Comparison of ENCODE assay signal across 24 cellular contexts in genomic region chrX:96771500-96771899, GRCh38.
"Had no signal": no experiment of that assay in that cellular context is flagged by ENCODE, and none has a peak within 500 bp of the region (broad histone marks: within the 10 kb centered on the region; RNA-seq: fewer than 3 reads in every experiment).

No MANE protein-coding gene starts in this region.

- H3K4me1 ChIP-seq: adrenal gland had no signal

- H3K27ac ChIP-seq: adrenal gland, WERI-Rb-1 had no signal

- H3K4me1 Mint-ChIP-seq: activated naive CD8-positive, alpha-beta T cell treated with anti-CD3 and anti-CD28 coated beads, Interleukin-2, amount 10 ng/mL, durations not matched to agents 7 days and 5 days; central memory CD8-positive, alpha-beta T cell; T-cell had no signal

- H3K27me3 Mint-ChIP-seq: activated naive CD8-positive, alpha-beta T cell treated with anti-CD3 and anti-CD28 coated beads, Interleukin-2, amount 10 ng/mL, durations not matched to agents 7 days and 5 days; central memory CD8-positive, alpha-beta T cell had no signal

- H3K36me3 Mint-ChIP-seq: T-cell had no signal

- H3K27ac Mint-ChIP-seq: activated CD8-positive, alpha-beta T cell treated with anti-CD3 and anti-CD28 coated beads, Interleukin-2, amount 10 ng/mL, durations not matched to agents 7 days and 5 days; activated naive CD8-positive, alpha-beta T cell treated with anti-CD3 and anti-CD28 coated beads, Interleukin-2, amount 10 ng/mL, durations not matched to agents 7 days and 5 days; T-cell had no signal

- DNase-seq: activated CD4-positive, alpha-beta T cell treated with anti-CD3 and anti-CD28 coated beads for 4 hours; activated CD8-positive, alpha-beta memory T cell treated with anti-CD3 and anti-CD28 coated beads, Interleukin-2, amount 50 U/mL, for 48 hours; activated CD8-positive, alpha-beta T cell treated with anti-CD3 and anti-CD28 coated beads, Interleukin-2, amount 10 ng/mL, durations not matched to agents 7 days and 5 days; activated naive CD4-positive, alpha-beta T cell treated with anti-CD3 and anti-CD28 coated beads, Interleukin-2, amount 50 U/mL, for 16 hours; activated naive CD8-positive, alpha-beta T cell treated with anti-CD3 and anti-CD28 coated beads, Interleukin-2, amount 10 ng/mL, durations not matched to agents 7 days and 5 days; activated T-cell treated with anti-CD3 and anti-CD28 coated beads, Interleukin-2, amount 50 U/mL, for 1 hour; adrenal gland; anterior cingulate cortex; Karpas-422; MM.1S; NCI-H1105 treated with DMSO at 0.1 percent for 48 hours; NCI-H1436 treated with DMSO at 0.1 percent for 48 hours; NCI-H187; NCI-H2081; NCI-H510A treated with DMSO at 0.1 percent for 48 hours; NCI-H69; NK-92 treated with Interleukin-12 subunit alpha and Interleukin-12 subunit beta, amount 100 ng/mL, for 24 hours; SIG-M5; T-cell; T-helper 2 cell; T1000; WERI-Rb-1 had no signal

- H3K9me3 Mint-ChIP-seq: activated naive CD8-positive, alpha-beta T cell treated with anti-CD3 and anti-CD28 coated beads, Interleukin-2, amount 10 ng/mL, durations not matched to agents 7 days and 5 days; central memory CD8-positive, alpha-beta T cell; T-cell had no signal

- H3K36me3 ChIP-seq: adrenal gland, WERI-Rb-1 had no signal

- FAIRE-seq: bronchial epithelial cell had no signal

- H3K9me3 ChIP-seq: adrenal gland had no signal

- ATAC-seq: activated CD8-positive, alpha-beta T cell treated with anti-CD3 and anti-CD28 coated beads, Interleukin-2, amount 10 ng/mL, durations not matched to agents 7 days and 5 days; T-cell had no signal

- H3K27me3 ChIP-seq: adrenal gland had no signal

- H3K4me3 Mint-ChIP-seq: activated CD8-positive, alpha-beta T cell treated with anti-CD3 and anti-CD28 coated beads, Interleukin-2, amount 10 ng/mL, durations not matched to agents 7 days and 5 days; activated naive CD8-positive, alpha-beta T cell treated with anti-CD3 and anti-CD28 coated beads, Interleukin-2, amount 10 ng/mL, durations not matched to agents 7 days and 5 days; central memory CD8-positive, alpha-beta T cell; T-cell had no signal

- H3K4me3 ChIP-seq: adrenal gland had no signal
